Comparison of ENCODE assay signal across 21 cellular contexts in genomic region chr15:55358471-55358870, GRCh38.
"Had no signal": no experiment of that assay in that cellular context is flagged by ENCODE, and none has a peak within 500 bp of the region (broad histone marks: within the 10 kb centered on the region; RNA-seq: fewer than 3 reads in every experiment).

No MANE protein-coding gene starts in this region.

- H3K9ac ChIP-seq: neural progenitor cell had no signal

- H3K36me3 ChIP-seq: brain microvascular endothelial cell, neural progenitor cell had no signal

- H3K4me1 ChIP-seq: neural progenitor cell, pancreas, testis had no signal

- H3K9me3 ChIP-seq: pancreas, testis had no signal

- ATAC-seq: activated naive CD8-positive, alpha-beta T cell treated with anti-CD3 and anti-CD28 coated beads, Interleukin-2, amount 50 U/mL, for 24 hours; pancreas; sciatic nerve; stimulated activated memory B cell treated with anti-CD40 and anti-IgM and Interleukin-4, amounts not matched to agents 10 μg/mL and 1 μg/mL and 100 μg/mL, for 72 hours had no signal

- H3K27ac ChIP-seq: brain microvascular endothelial cell, neural progenitor cell, pancreas, testis had no signal

- H3K4me3 Mint-ChIP-seq: activated CD4-positive, alpha-beta T cell treated with anti-CD3 and anti-CD28 coated beads, Interleukin-2, amount 10 ng/mL, durations not matched to agents 24 days and 14 days; activated naive CD4-positive, alpha-beta T cell treated with anti-CD3 and anti-CD28 coated beads for 36 hours; activated naive CD8-positive, alpha-beta T cell treated with anti-CD3 and anti-CD28 coated beads, Interleukin-2, amount 50 U/mL, for 24 hours; neural progenitor cell; stimulated activated memory B cell treated with anti-CD40 and anti-IgM and Interleukin-4, amounts not matched to agents 10 μg/mL and 1 μg/mL and 100 μg/mL, for 72 hours; type B pancreatic cell had no signal

- H3K4me3 ChIP-seq: lung, neural progenitor cell, pancreas, testis had no signal

- H3K9me3 Mint-ChIP-seq: activated CD4-positive, alpha-beta T cell treated with anti-CD3 and anti-CD28 coated beads, Interleukin-2, amount 10 ng/mL, durations not matched to agents 24 days and 14 days; activated naive CD4-positive, alpha-beta T cell treated with anti-CD3 and anti-CD28 coated beads for 36 hours; activated naive CD8-positive, alpha-beta T cell treated with anti-CD3 and anti-CD28 coated beads, Interleukin-2, amount 50 U/mL, for 24 hours; neural progenitor cell; stimulated activated memory B cell treated with anti-CD40 and anti-IgM and Interleukin-4, amounts not matched to agents 10 μg/mL and 1 μg/mL and 100 μg/mL, for 72 hours; type B pancreatic cell had no signal

- H3K27me3 Mint-ChIP-seq: activated CD4-positive, alpha-beta T cell treated with anti-CD3 and anti-CD28 coated beads, Interleukin-2, amount 10 ng/mL, durations not matched to agents 24 days and 14 days; activated naive CD8-positive, alpha-beta T cell treated with anti-CD3 and anti-CD28 coated beads, Interleukin-2, amount 50 U/mL, for 24 hours; stimulated activated memory B cell treated with anti-CD40 and anti-IgM and Interleukin-4, amounts not matched to agents 10 μg/mL and 1 μg/mL and 100 μg/mL, for 72 hours; type B pancreatic cell had no signal

- H3K4me1 Mint-ChIP-seq: activated naive CD8-positive, alpha-beta T cell treated with anti-CD3 and anti-CD28 coated beads, Interleukin-2, amount 50 U/mL, for 24 hours; neural progenitor cell had no signal

- H3K27me3 ChIP-seq: brain microvascular endothelial cell, neural progenitor cell, pancreas, testis had no signal

- H2AFZ ChIP-seq: neural progenitor cell had no signal

- H3K27ac Mint-ChIP-seq: activated CD4-positive, alpha-beta T cell treated with anti-CD3 and anti-CD28 coated beads, Interleukin-2, amount 10 ng/mL, durations not matched to agents 24 days and 14 days; activated naive CD4-positive, alpha-beta T cell treated with anti-CD3 and anti-CD28 coated beads for 36 hours; activated naive CD8-positive, alpha-beta T cell treated with anti-CD3 and anti-CD28 coated beads, Interleukin-2, amount 50 U/mL, for 24 hours; neural progenitor cell; stimulated activated memory B cell treated with anti-CD40 and anti-IgM and Interleukin-4, amounts not matched to agents 10 μg/mL and 1 μg/mL and 100 μg/mL, for 72 hours; type B pancreatic cell had no signal

- H3K4me2 ChIP-seq: neural progenitor cell had no signal

- DNase-seq: activated CD4-positive, alpha-beta T cell treated with anti-CD3 and anti-CD28 coated beads, Interleukin-2, amount 10 ng/mL, durations not matched to agents 24 days and 14 days; activated CD4-positive, CD25-positive, alpha-beta regulatory T cell; activated CD8-positive, alpha-beta memory T cell treated with anti-CD3 and anti-CD28 coated beads for 24 hours; activated CD8-positive, alpha-beta memory T cell treated with anti-CD3 and anti-CD28 coated beads, Interleukin-2, amount 50 U/mL, for 48 hours; activated naive CD4-positive, alpha-beta T cell treated with anti-CD3 and anti-CD28 coated beads for 36 hours; activated naive CD8-positive, alpha-beta T cell treated with anti-CD3 and anti-CD28 coated beads, Interleukin-2, amount 50 U/mL, for 24 hours; anterior cingulate cortex; brain microvascular endothelial cell; cerebellar nuclear complex; cortex of kidney; hypothalamus; midbrain; pancreas; stimulated activated CD4-positive, alpha-beta T cell treated with anti-CD3 and anti-CD28 coated beads, Interleukin-4, amount 100 ng/mL, for 24 hours; T1000; testis had no signal
